8 cellular contexts compared by ENCODE assay signal in genomic region chr6:18990313-18990978, GRCh38.
A peak's percentile ranks its signal among the peaks of the same experiment; 100 is the strongest.
DNase-seq lines count a peak whose midpoint lies in the region; ATAC-seq and TF ChIP-seq lines count a peak whose summit lies in the region.

No MANE protein-coding gene starts in this region.

- no peaks in the 10 kb centered on the region for H3K27me3 Mint-ChIP-seq in activated T-cell treated with anti-CD3 and anti-CD28 coated beads, Interleukin-2, amount 50 U/mL, for 24 hours
- no peaks in the 10 kb centered on the region; the same call in 1 of the 2 replicates for H3K27me3 Mint-ChIP-seq in HFFc6 (ENCODE audit: insufficient read depth)
- no peaks in the 10 kb centered on the region for H3K27me3 Mint-ChIP-seq in activated T-cell treated with anti-CD3 and anti-CD28 coated beads, Interleukin-2, amount 50 U/mL, for 72 hours (ENCODE audit: low read depth)
- no peaks in the 10 kb centered on the region for H3K27me3 Mint-ChIP-seq in stimulated activated memory B cell treated with anti-CD40 and anti-IgM and Interleukin-4, amounts not matched to agents 10 μg/mL and 1 μg/mL and 100 μg/mL, for 72 hours

- H3K36me3 Mint-ChIP-seq in activated T-cell treated with anti-CD3 and anti-CD28 coated beads, Interleukin-2, amount 50 U/mL, for 24 hours (ENCODE audit: low read depth), result no peaks in the 10 kb centered on the region
- no peaks in the 10 kb centered on the region for H3K36me3 Mint-ChIP-seq in HFFc6 (ENCODE audit: low read depth)
- H3K36me3 Mint-ChIP-seq in activated T-cell treated with anti-CD3 and anti-CD28 coated beads, Interleukin-2, amount 50 U/mL, for 72 hours (ENCODE audit: insufficient read depth in 2 of 2), result no peaks in the 10 kb centered on the region
- H3K36me3 Mint-ChIP-seq in stimulated activated memory B cell treated with anti-CD40 and anti-IgM and Interleukin-4, amounts not matched to agents 10 μg/mL and 1 μg/mL and 100 μg/mL, for 72 hours, result no peaks in the 10 kb centered on the region

- peaks cover 8% of the 10 kb centered on the region for H3K9me3 Mint-ChIP-seq in activated T-cell treated with anti-CD3 and anti-CD28 coated beads, Interleukin-2, amount 50 U/mL, for 24 hours
- H3K9me3 Mint-ChIP-seq in HFFc6, result peaks cover 8% of the 10 kb centered on the region
- no peaks in the 10 kb centered on the region for H3K9me3 Mint-ChIP-seq in activated T-cell treated with anti-CD3 and anti-CD28 coated beads, Interleukin-2, amount 50 U/mL, for 72 hours
- peaks cover 6% of the 10 kb centered on the region for H3K9me3 Mint-ChIP-seq in stimulated activated memory B cell treated with anti-CD40 and anti-IgM and Interleukin-4, amounts not matched to agents 10 μg/mL and 1 μg/mL and 100 μg/mL, for 72 hours

- peak; percentile 70 for TF ChIP-seq CTCF in HFFc6 (IDR thresholded peaks at IDR 0.05)

- no peaks in the 10 kb centered on the region for H3K4me1 Mint-ChIP-seq in activated T-cell treated with anti-CD3 and anti-CD28 coated beads, Interleukin-2, amount 50 U/mL, for 24 hours (ENCODE audit: low read depth)
- no peaks in the 10 kb centered on the region for H3K4me1 Mint-ChIP-seq in HFFc6 (ENCODE audit: low read depth)
- H3K4me1 Mint-ChIP-seq in activated T-cell treated with anti-CD3 and anti-CD28 coated beads, Interleukin-2, amount 50 U/mL, for 72 hours (ENCODE audit: low read depth), result no peaks in the 10 kb centered on the region
- H3K4me1 Mint-ChIP-seq in stimulated activated memory B cell treated with anti-CD40 and anti-IgM and Interleukin-4, amounts not matched to agents 10 μg/mL and 1 μg/mL and 100 μg/mL, for 72 hours, result no peaks in the 10 kb centered on the region

- intact Hi-C loops in left cardiac atrium (cut with DNase I), result loop anchor here in 1 of 2 donors (10.0 kb wide), 1 partner anchor 1064 kb away; no protein-coding TSS in a partner anchor

- ATAC-seq in activated T-cell treated with anti-CD3 and anti-CD28 coated beads, Interleukin-2, amount 50 U/mL, for 72 hours (replicated peaks in 1 of 2), result peak in 1 of 2 donors; percentile 37
- peak; percentile 67 to 71 for ATAC-seq in left cardiac atrium
- no peak for ATAC-seq in stimulated activated memory B cell treated with anti-CD40 and anti-IgM and Interleukin-4, amounts not matched to agents 10 μg/mL and 1 μg/mL and 100 μg/mL, for 72 hours

- no peak overlapping the region for H3K4me3 Mint-ChIP-seq in activated T-cell treated with anti-CD3 and anti-CD28 coated beads, Interleukin-2, amount 50 U/mL, for 24 hours
- H3K4me3 Mint-ChIP-seq in HFFc6, result no peak overlapping the region
- no peak overlapping the region for H3K4me3 Mint-ChIP-seq in activated T-cell treated with anti-CD3 and anti-CD28 coated beads, Interleukin-2, amount 50 U/mL, for 72 hours
- no peak overlapping the region for H3K4me3 Mint-ChIP-seq in stimulated activated memory B cell treated with anti-CD40 and anti-IgM and Interleukin-4, amounts not matched to agents 10 μg/mL and 1 μg/mL and 100 μg/mL, for 72 hours

- peak; percentile 35 for DNase-seq in activated T-cell treated with anti-CD3 and anti-CD28 coated beads, Interleukin-2, amount 50 U/mL, for 24 hours
- no peak for DNase-seq in activated T-cell treated with anti-CD3 and anti-CD28 coated beads for 4 hours
- DNase-seq in HFFc6, result peak; percentile 1
- DNase-seq in NCI-H2029 (lab: John Stamatoyannopoulos, UW), result peak; percentile 94
- DNase-seq in activated T-cell treated with anti-CD3 and anti-CD28 coated beads, Interleukin-2, amount 50 U/mL, for 72 hours, result peak; percentile 39 to 41
- peak; percentile 83 for DNase-seq in left cardiac atrium
- DNase-seq in putamen (ENCODE audit: low spot score), result peak; percentile 64

- H3K27ac Mint-ChIP-seq in activated T-cell treated with anti-CD3 and anti-CD28 coated beads, Interleukin-2, amount 50 U/mL, for 24 hours, result no peak overlapping the region
- no peak overlapping the region for H3K27ac Mint-ChIP-seq in HFFc6
- no peak overlapping the region for H3K27ac Mint-ChIP-seq in activated T-cell treated with anti-CD3 and anti-CD28 coated beads, Interleukin-2, amount 50 U/mL, for 72 hours
- no peak overlapping the region for H3K27ac Mint-ChIP-seq in stimulated activated memory B cell treated with anti-CD40 and anti-IgM and Interleukin-4, amounts not matched to agents 10 μg/mL and 1 μg/mL and 100 μg/mL, for 72 hours
